Comparison of ENCODE assay signal across 8 cellular contexts in genomic region chr1:167121375-167122120, GRCh38. TPM values are rescaled to one million over a fixed set of nuclear protein-coding genes. Genes with fewer than 3 reads are reported as not detected.
DNase-seq lines count a peak whose midpoint lies in the region; ATAC-seq and TF ChIP-seq lines count a peak whose summit lies in the region.

No MANE protein-coding gene starts in this region.

- TF ChIP-seq CTCF in PC-9 (conservative IDR thresholded peaks at IDR 0.05) (no peak), ascending aorta (IDR thresholded peaks at IDR 0.05) (no peak), hepatocyte (IDR thresholded peaks at IDR 0.05; ENCODE audit: poor library complexity) (no peak), sigmoid colon (IDR thresholded peaks at IDR 0.05) (no peak)

- H3K27me3 ChIP-seq in PC-9 (ENCODE audit: insufficient read depth, low read depth) = no peaks in the 10 kb centered on the region
- no peaks in the 10 kb centered on the region for H3K27me3 ChIP-seq in ascending aorta
- H3K27me3 ChIP-seq in hepatocyte = no peaks in the 10 kb centered on the region
- peaks cover 3 to 13% (median 4%) of the 10 kb centered on the region in 3 donors for H3K27me3 ChIP-seq in sigmoid colon

- no peaks in the 10 kb centered on the region for H3K79me2 ChIP-seq in PC-9 (ENCODE audit: low read depth)
- H3K79me2 ChIP-seq in hepatocyte = no peaks in the 10 kb centered on the region

- H4K20me1 ChIP-seq in PC-9 (ENCODE audit: insufficient read depth) (no peaks in the 10 kb centered on the region), hepatocyte (ENCODE audit: insufficient read depth, poor library complexity, severe bottlenecking) (no peaks in the 10 kb centered on the region)

- H3K27ac ChIP-seq in PC-9 (peak overlapping the region; percentile 59), ascending aorta (no peak overlapping the region), hepatocyte (peak overlapping the region; percentile 10), sigmoid colon (no peak overlapping the region)

- peaks cover 16% of the 10 kb centered on the region; the same call in 1 of the 2 replicates for H3F3A ChIP-seq in PC-9 (ENCODE audit: insufficient read depth, low read depth)

- intact Hi-C loops in PC-9 (cut with micrococcal nuclease; ENCODE audit: unreplicated experiment) (loop anchor here (1.0 to 10.0 kb wide), 4 partner anchors 39 to 267 kb away; partner anchors contain the start of gene POU2F1), ascending aorta (cut with DNase I) (no loop called here), sigmoid colon (cut with DNase I) (no loop called here)

- CTCF ChIA-PET in PC-9 (lab: Charles Lee) = interaction anchor here (2.1 kb wide), 1 partner anchor 99 kb away, joined by 11 read pairs; the partner anchor contains the start of gene POU2F1

- no peak for TF ChIP-seq EP300 in sigmoid colon (IDR thresholded peaks at IDR 0.05)

- no TSS peak for BruUV-seq in PC-9 (replicated peaks; lab: Mats Ljungman, UMichigan)

- H3K36me3 ChIP-seq in PC-9 (ENCODE audit: low read depth) (no peaks in the 10 kb centered on the region), ascending aorta (peaks cover 10 to 22% of the 10 kb centered on the region in 2 donors), hepatocyte (replicated peaks; ENCODE audit: insufficient read depth, low read depth) (no peaks in the 10 kb centered on the region), sigmoid colon (no peaks in the 10 kb centered on the region)

- H3K9me3 ChIP-seq in PC-9 (ENCODE audit: insufficient read depth, low read depth) (no peaks in the 10 kb centered on the region; the same call in 1 of the 2 replicates), ascending aorta (no peaks in the 10 kb centered on the region), hepatocyte (ENCODE audit: low read depth) (no peaks in the 10 kb centered on the region), sigmoid colon (no peaks in the 10 kb centered on the region)

- ATAC-seq in HG03280 (IDR thresholded peaks at IDR 0.05; ENCODE audit: unreplicated experiment) = no peak

- WGBS in hepatocyte (ENCODE audit: low lambda C conversion rate, missing lambda C conversion rate) = 10% methylated on average over 45 of the region's 47 CpGs
- WGBS in sigmoid colon, 2 donors = 11 to 14% methylated on average over 47 of the region's 47 CpGs

- peak overlapping the region; percentile 91 for H3K4me3 ChIP-seq in PC-9
- H3K4me3 ChIP-seq in ascending aorta = peak overlapping the region; percentile 21 to 41
- H3K4me3 ChIP-seq in hepatocyte = peak overlapping the region; percentile 44
- H3K4me3 ChIP-seq in sigmoid colon = peak overlapping the region in 3 of 4 donors; percentile 30 to 43 (median 32)

- TF ChIP-seq POLR2A in sigmoid colon (IDR thresholded peaks at IDR 0.05) = no peak

- H3K4me1 ChIP-seq in PC-9 (replicated peaks; ENCODE audit: insufficient read depth) = peaks cover 18% of the 10 kb centered on the region; the same call in 1 of the 2 replicates
- no peaks in the 10 kb centered on the region for H3K4me1 ChIP-seq in ascending aorta
- no peaks in the 10 kb centered on the region for H3K4me1 ChIP-seq in hepatocyte (ENCODE audit: insufficient read depth)
- peaks cover 0 to 13% (median 11%) of the 10 kb centered on the region in 4 donors for H3K4me1 ChIP-seq in sigmoid colon

- H2AFZ ChIP-seq in PC-9 (peak overlapping the region; percentile 93), hepatocyte (peak overlapping the region; percentile 73)

- POLR2A ChIA-PET in PC-9 (lab: Charles Lee; ENCODE audit: unreplicated experiment) = interaction anchor here (0.7 kb wide), 1 partner anchor 99 kb away, joined by 4 read pairs; the partner anchor contains the start of gene POU2F1

- H3K9me2 ChIP-seq in PC-9 (ENCODE audit: insufficient read depth) = no peaks in the 10 kb centered on the region
- no peaks in the 10 kb centered on the region for H3K9me2 ChIP-seq in hepatocyte (replicated peaks; ENCODE audit: insufficient read depth)

- DNase-seq in DMS53 (lab: John Stamatoyannopoulos, UW) (peak; percentile 83), PC-9 (peak; percentile 76 to 88), ascending aorta (ENCODE audit: low spot score in 2 of 2) (no peak), hepatocyte (ENCODE audit: low spot score) (peak; percentile 64), sigmoid colon (no peak), NCI-H2196 (lab: John Stamatoyannopoulos, UW; ENCODE audit: unreplicated experiment) (no peak), SK-N-DZ (ENCODE audit: low spot score) (no peak)

- H3K4me2 ChIP-seq in PC-9 (peak overlapping the region; percentile 93), hepatocyte (peak overlapping the region; percentile 92)

RNA-seq across cellular contexts. Expression of gene STYXL2, which starts 27.7 kb away (rescaled TPM):
- total RNA-seq in PC-9 (2021) (not detected in 2 replicates), ascending aorta (0.96 TPM), hepatocyte (0.07 and 0.20 TPM in 2 replicates), sigmoid colon (under 1 TPM in 1 of 4 donors, not detected in 3; 0.16 TPM)
- polyA plus RNA-seq in hepatocyte (0.40 and 0.58 TPM in 2 replicates), sigmoid colon (under 1 TPM in 2 of 3 donors, not detected in 1; 0.01 to 0.23 TPM)
- not detected in 2 replicates for polyA plus RNA-seq in SK-N-DZ (2014; cell fraction: cytosol; rRNA removed)
- not detected in 2 replicates for polyA plus RNA-seq in SK-N-DZ (2014; cell fraction: nucleus; rRNA removed)

RNA-seq across cellular contexts. Expression of gene GPA33, which starts 31.4 kb away (rescaled TPM):
- total RNA-seq in PC-9 (2021) (not detected in 2 replicates), ascending aorta (not detected), hepatocyte (5.8 and 7.2 TPM in 2 replicates), sigmoid colon (under 1 TPM in 2 of 4 donors, not detected in 2; 0.28 to 0.36 TPM)
- polyA plus RNA-seq in hepatocyte (1.5 and 3.9 TPM in 2 replicates), sigmoid colon (100 to 1,000 TPM in 2 of 3 donors, 10 to 100 TPM in 1; 90.7 to 363 (median 101) TPM)
- polyA plus RNA-seq in SK-N-DZ (2014; cell fraction: cytosol; rRNA removed) = 0.06 TPM in 1 of 2 replicates, not detected in the other
- not detected in 2 replicates for polyA plus RNA-seq in SK-N-DZ (2014; cell fraction: nucleus; rRNA removed)

Comparison
In these comparisons a context has a peak if more than half of its experiments do, and no peak if none do; other contexts are left out.
1. DNase-seq: peak in DMS53 (single experiment), PC-9 (2 of 2) and hepatocyte (single experiment); none in ascending aorta (0 of 2), sigmoid colon (single experiment), NCI-H2196 (single experiment) and SK-N-DZ (single experiment).
2. H3K27ac ChIP-seq: peak in PC-9 (single experiment) and hepatocyte (single experiment); none in ascending aorta (0 of 2) and sigmoid colon (0 of 4).
3. H3K4me3 ChIP-seq: peak in every context shown above with its lines; median percentile 91 in PC-9; 44 in hepatocyte; 32 in sigmoid colon; 31 in ascending aorta.